ENCODE assay signal across 13 cellular contexts in the genomic region with DNA sequence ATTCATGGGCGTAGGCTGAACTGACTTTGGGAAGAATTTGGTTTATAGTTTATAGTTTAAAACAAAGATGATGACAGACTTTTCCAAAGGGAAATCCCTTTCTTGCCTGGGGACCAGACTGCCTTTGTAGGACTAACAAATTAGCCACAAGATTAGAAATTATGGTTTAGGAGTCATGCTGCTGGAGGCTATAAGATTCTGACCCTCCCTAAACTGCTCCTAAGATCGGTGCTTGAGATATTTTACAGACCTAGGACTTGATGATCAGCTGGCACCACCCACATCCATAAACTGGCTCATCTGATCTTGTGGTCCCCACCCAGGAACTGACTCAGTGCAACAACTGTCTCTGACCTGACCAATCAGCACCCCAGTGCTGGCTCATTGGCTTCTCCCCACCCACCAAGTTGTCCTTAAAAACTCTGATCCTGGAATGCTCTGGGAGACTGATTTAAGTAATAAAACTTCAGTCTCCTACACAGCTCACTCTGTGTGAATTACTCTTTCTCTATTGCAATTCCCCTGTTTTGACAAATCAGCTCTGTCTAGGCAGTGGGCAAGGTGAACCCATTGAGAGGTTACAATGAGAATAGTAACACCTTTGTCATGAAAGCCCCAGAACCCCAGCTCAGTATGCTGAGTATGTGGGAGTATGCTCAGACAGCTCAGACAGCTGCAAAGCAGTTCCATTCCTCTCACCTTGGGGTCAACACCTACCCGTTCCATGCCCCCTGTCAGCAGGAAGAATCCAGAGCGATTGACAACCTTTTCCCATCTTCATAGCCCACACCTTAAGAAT. TPM values are rescaled to one million over a fixed set of nuclear protein-coding genes. Genes with fewer than 3 reads are reported as not detected.
DNase-seq lines count a peak whose midpoint lies in the region; ATAC-seq and TF ChIP-seq lines count a peak whose summit lies in the region.
"Had no signal": no experiment of that assay in that cellular context is flagged by ENCODE, and none has a peak within 500 bp of the region (broad histone marks: within the 10 kb centered on the region; RNA-seq: fewer than 3 reads in every experiment).

No MANE protein-coding gene starts in this region.

- TSS peak; percentile 93 for BruUV-seq in mammary epithelial cell (replicated peaks; lab: Mats Ljungman, UMichigan)

- H3K27ac ChIP-seq in mammary epithelial cell (ENCODE audit: insufficient read depth, low read depth, low read length): peak overlapping the region; percentile 70
- H3K27ac ChIP-seq: prostate gland had no signal

- dilution Hi-C loops in mammary epithelial cell (cut with HindIII; ENCODE audit: low sequenced_read_pairs): no loop called here

- CTCF ChIA-PET in mammary epithelial cell (lab: Charles Lee; ENCODE audit: low non-redundant PET): interaction anchor here (0.6 to 1.1 kb wide), 4 partner anchors 18 to 54 kb away, joined by 3 to 4 read pairs (median 3); partner anchors contain the start of gene C15orf39

- H4K20me1 ChIP-seq in mammary epithelial cell (ENCODE audit: insufficient read depth, low read length): no peaks in the 10 kb centered on the region

- peak overlapping the region; percentile 68 for H3K4me2 ChIP-seq in mammary epithelial cell (ENCODE audit: insufficient read depth, low read depth, low read length)

- DNase-seq in GM04503 (ENCODE audit: low read depth) (peak; percentile 82), LoVo (ENCODE audit: low spot score) (peak; percentile 73), mammary epithelial cell (peak; percentile 98), myocyte (ENCODE audit: low read depth) (peak; percentile 52), DMS53 (lab: John Stamatoyannopoulos, UW) (no peak), HK-2 (ENCODE audit: unreplicated experiment) (no peak), midbrain (lab: John Stamatoyannopoulos, UW) (no peak)
- DNase-seq: activated T-cell treated with anti-CD3 and anti-CD28 coated beads, Interleukin-2, amount 50 U/mL, for 1 hour; effector CD4-positive, alpha-beta T cell; islet precursor cell; NCI-H510A had no signal

- H3K36me3 ChIP-seq in mammary epithelial cell (ENCODE audit: insufficient read depth, low read length): no peaks in the 10 kb centered on the region
- H3K36me3 ChIP-seq: prostate gland had no signal

- 47% methylated on average over 4 of the region's 4 CpGs for WGBS in mammary epithelial cell (ENCODE audit: low coverage, missing lambda C conversion rate)

- intact Hi-C loops in mammary epithelial cell (cut with micrococcal nuclease): loop anchor here (1.0 to 2.0 kb wide), 2 partner anchors 41 to 51 kb away; partner anchors contain the start of gene C15orf39

- H2AFZ ChIP-seq in mammary epithelial cell (ENCODE audit: low read depth, low read length): peak overlapping the region; percentile 48

- no peaks in the 10 kb centered on the region for H3K27me3 ChIP-seq in mammary epithelial cell (ENCODE audit: insufficient read depth, low read length)

- no peak for TF ChIP-seq CTCF in mammary epithelial cell (conservative IDR thresholded peaks at IDR 0.05 in 1 of 2, IDR thresholded peaks at IDR 0.05 in 1 of 2; ENCODE audit: extremely low read depth in 1 of 2, insufficient read depth in 1 of 2, low read depth in 1 of 2, low read length in 2 of 2)

- H3K4me1 ChIP-seq in mammary epithelial cell (ENCODE audit: insufficient read depth, low read length): peaks cover 18% of the 10 kb centered on the region
- H3K4me1 ChIP-seq: prostate gland had no signal

- in situ Hi-C loops in mammary epithelial cell (cut with MboI; ENCODE audit: low sequenced_read_pairs in 2 of 2): no loop called here

- no peak overlapping the region for H3K4me3 ChIP-seq in mammary epithelial cell (replicated peaks in 1 of 3; ENCODE audit: insufficient read depth in 1 of 3, low read depth in 2 of 3, low read length in 3 of 3)
- H3K4me3 ChIP-seq: prostate gland had no signal

- H3K9ac ChIP-seq in mammary epithelial cell (ENCODE audit: insufficient read depth, low read length): peak overlapping the region; percentile 42

- no peak for ATAC-seq in GM19023 (IDR thresholded peaks at IDR 0.05; ENCODE audit: unreplicated experiment)

- no peaks in the 10 kb centered on the region for H3K79me2 ChIP-seq in mammary epithelial cell (ENCODE audit: insufficient read depth, low read length)

- H3K9me3 ChIP-seq in mammary epithelial cell (replicated peaks; ENCODE audit: insufficient read depth, low read length): no peaks in the 10 kb centered on the region
- H3K9me3 ChIP-seq: prostate gland had no signal

RNA-seq across cellular contexts. Expression of gene C15orf39, which starts 51.6 kb away (rescaled TPM):
- total RNA-seq in mammary epithelial cell: 10 to 100 TPM in 1 of 2 donors, 1 to 10 TPM in 1; 3.8 to 22.8 TPM
- polyA plus RNA-seq in mammary epithelial cell: 9.0 TPM
- polyA minus RNA-seq in mammary epithelial cell: 31.5 TPM
- 3.4 and 3.5 TPM in 2 replicates for total RNA-seq in myocyte
- polyA plus RNA-seq in myocyte (2012): 7.3 TPM

Comparison
In these comparisons a context has a peak if more than half of its experiments do, and no peak if none do; other contexts are left out.
1. DNase-seq: peak in GM04503 (single experiment), LoVo (single experiment), mammary epithelial cell (single experiment) and myocyte (single experiment); none in DMS53 (single experiment), HK-2 (single experiment) and midbrain (single experiment).